ENCODE assay signal across 8 cellular contexts in the genomic region with DNA sequence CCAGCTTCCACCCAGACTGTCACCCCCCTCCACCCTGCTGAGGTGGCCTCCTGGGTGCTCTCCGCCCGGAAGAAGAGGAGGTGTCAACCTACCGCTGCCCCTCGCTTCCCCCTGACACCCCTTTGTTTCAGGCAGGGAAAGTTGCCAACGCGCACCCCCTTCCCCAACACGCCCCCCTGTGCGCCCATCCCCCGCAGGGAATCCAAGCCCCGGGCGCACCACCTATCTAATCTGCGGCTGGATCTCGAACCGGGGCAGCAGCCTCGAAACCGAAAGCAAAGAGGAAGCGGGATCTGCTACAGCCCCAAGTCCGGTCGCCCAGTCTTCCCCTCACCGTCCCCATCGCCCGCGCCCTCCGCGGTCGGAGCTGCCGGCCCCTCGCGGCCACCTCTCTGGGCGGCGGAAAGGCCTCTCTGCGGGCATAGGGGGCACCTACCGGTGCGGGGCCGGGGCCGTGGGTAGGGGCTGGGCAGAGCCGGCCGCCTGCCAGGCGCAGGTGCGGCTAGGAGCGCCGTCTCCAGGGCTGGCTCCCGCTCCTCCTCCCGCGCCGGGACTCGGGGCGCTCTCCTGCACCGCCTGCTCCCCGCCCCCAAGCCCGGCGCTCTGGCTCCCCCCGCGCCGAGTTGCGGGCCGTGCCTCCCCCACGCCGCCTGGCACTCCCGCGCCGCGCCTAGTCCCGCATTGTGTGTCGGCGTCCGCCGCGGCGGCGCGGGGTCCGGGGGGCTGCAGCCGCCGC. TPM values are rescaled to one million over a fixed set of nuclear protein-coding genes. Genes with fewer than 3 reads are reported as not detected.
A peak's percentile ranks its signal among the peaks of the same experiment; 100 is the strongest.
DNase-seq lines count a peak whose midpoint lies in the region; ATAC-seq and TF ChIP-seq lines count a peak whose summit lies in the region.

No MANE protein-coding gene starts in this region.

- BruUV-seq in OCI-LY7 (replicated peaks; lab: Mats Ljungman, UMichigan): no TSS peak

- peaks cover 8% of the 10 kb centered on the region for H3K4me1 Mint-ChIP-seq in activated naive CD4-positive, alpha-beta T cell treated with anti-CD3 and anti-CD28 coated beads, Interleukin-2, amount 50 U/mL, for 24 hours
- peaks cover 11% of the 10 kb centered on the region for H3K4me1 Mint-ChIP-seq in glutamatergic neuron (ENCODE audit: low read depth, unreplicated experiment)

- CTCF ChIA-PET in HEK293T (lab: Yijun Ruan, JAX): interaction anchor here (1.4 to 2.2 kb wide), 3 partner anchors 12 to 57 kb away, joined by 3 to 15 read pairs (median 4); no protein-coding TSS in a partner anchor
- CTCF ChIA-PET in OCI-LY7 (lab: Charles Lee; ENCODE audit: unreplicated experiment): no interaction called here

- POLR2A ChIA-PET in HEK293T (lab: Yijun Ruan, JAX): interaction anchor here (4.8 kb wide), 1 partner anchor 19 kb away, joined by 22 read pairs; the partner anchor contains the start of gene PLEKHH1
- POLR2A ChIA-PET in OCI-LY7 (lab: Charles Lee): interaction anchor here (1.8 to 2.8 kb wide), 2 partner anchors 10 to 22 kb away, joined by 5 to 15 read pairs; no protein-coding TSS in a partner anchor

- DNase-seq in G401 (ENCODE audit: low spot score): peak; percentile 70
- peak; percentile 42 for DNase-seq in HEK293T (ENCODE audit: extremely low spot score)
- peak; percentile 60 for DNase-seq in OCI-LY7 (ENCODE audit: low spot score)
- DNase-seq in glutamatergic neuron: peak; percentile 47
- DNase-seq in occipital lobe (lab: John Stamatoyannopoulos, UW): peak; percentile 56

- in situ Hi-C loops in G401 (cut with HindIII; ENCODE audit: low sequenced_read_pairs): no loop called here

- intact Hi-C loops in OCI-LY7 (cut with micrococcal nuclease; ENCODE audit: unreplicated experiment): loop anchor here (1.0 kb wide), 1 partner anchor 27 kb away; the partner anchor contains the start of gene TMEM229B

- H4K20me1 ChIP-seq in OCI-LY7 (ENCODE audit: insufficient read depth, low read length): no peaks in the 10 kb centered on the region

- peaks cover 37% of the 10 kb centered on the region for H3K4me1 ChIP-seq in OCI-LY7 (ENCODE audit: insufficient read depth, low read length, poor library complexity, severe bottlenecking)

- peak overlapping the region; percentile 74 for H3K4me3 ChIP-seq in OCI-LY7 (ENCODE audit: low read depth, low read length, poor library complexity, severe bottlenecking)

- peak overlapping the region; percentile 94 for H3K4me2 ChIP-seq in OCI-LY7 (ENCODE audit: low read length)

- peak overlapping the region; percentile 8 for H3K27ac Mint-ChIP-seq in activated naive CD4-positive, alpha-beta T cell treated with anti-CD3 and anti-CD28 coated beads, Interleukin-2, amount 50 U/mL, for 24 hours
- no peak overlapping the region for H3K27ac Mint-ChIP-seq in glutamatergic neuron (ENCODE audit: unreplicated experiment)

- TF ChIP-seq CTCF in OCI-LY7 (conservative IDR thresholded peaks at IDR 0.05; ENCODE audit: low read length) (no peak), glutamatergic neuron (IDR thresholded peaks at IDR 0.05; ENCODE audit: partially characterized antibody, unreplicated experiment) (no peak)

- no peaks in the 10 kb centered on the region for H3K27me3 Mint-ChIP-seq in activated naive CD4-positive, alpha-beta T cell treated with anti-CD3 and anti-CD28 coated beads, Interleukin-2, amount 50 U/mL, for 24 hours
- peaks cover 7% of the 10 kb centered on the region for H3K27me3 Mint-ChIP-seq in glutamatergic neuron (ENCODE audit: unreplicated experiment)

- H3K79me2 ChIP-seq in OCI-LY7 (ENCODE audit: insufficient read depth, low read depth, low read length): no peaks in the 10 kb centered on the region

- ATAC-seq in HG03457 (IDR thresholded peaks at IDR 0.05; ENCODE audit: unreplicated experiment): no peak
- ATAC-seq in GM21526 (IDR thresholded peaks at IDR 0.05; ENCODE audit: low FRiP score, unreplicated experiment): no peak

- no peaks in the 10 kb centered on the region for H3K36me3 Mint-ChIP-seq in activated naive CD4-positive, alpha-beta T cell treated with anti-CD3 and anti-CD28 coated beads, Interleukin-2, amount 50 U/mL, for 24 hours
- H3K36me3 Mint-ChIP-seq in glutamatergic neuron (ENCODE audit: unreplicated experiment): no peaks in the 10 kb centered on the region

- peak overlapping the region; percentile 98 for H2AFZ ChIP-seq in OCI-LY7 (ENCODE audit: low read length)

- H3K4me3 Mint-ChIP-seq in activated naive CD4-positive, alpha-beta T cell treated with anti-CD3 and anti-CD28 coated beads, Interleukin-2, amount 50 U/mL, for 24 hours: peak overlapping the region; percentile 86
- peak overlapping the region; percentile 81 for H3K4me3 Mint-ChIP-seq in glutamatergic neuron (ENCODE audit: unreplicated experiment)

- H3K9me2 ChIP-seq in OCI-LY7 (ENCODE audit: insufficient read depth, low read length): no peaks in the 10 kb centered on the region

- H3K9me3 ChIP-seq in OCI-LY7 (ENCODE audit: low read length): no peaks in the 10 kb centered on the region

- no peaks in the 10 kb centered on the region for H3K9me3 Mint-ChIP-seq in activated naive CD4-positive, alpha-beta T cell treated with anti-CD3 and anti-CD28 coated beads, Interleukin-2, amount 50 U/mL, for 24 hours
- peaks cover 8% of the 10 kb centered on the region for H3K9me3 Mint-ChIP-seq in glutamatergic neuron (ENCODE audit: unreplicated experiment)

- H3K36me3 ChIP-seq in OCI-LY7 (ENCODE audit: insufficient read depth, low read length): no peaks in the 10 kb centered on the region

- peak overlapping the region; percentile 6 for H3K27ac ChIP-seq in OCI-LY7 (ENCODE audit: low read depth, low read length, poor library complexity, severe bottlenecking)

TF ChIP-seq in HEK293T, 16 proteins besides CTCF, POLR2A, EP300 and RAD21:
- TF ChIP-seq HDGF (IDR thresholded peaks at IDR 0.05; ENCODE audit: borderline replicate concordance) (no peak), SUZ12 (IDR thresholded peaks at IDR 0.05) (no peak), FOXA1 (IDR thresholded peaks at IDR 0.05) (no peak), L3MBTL2 (conservative IDR thresholded peaks at IDR 0.05) (no peak), FOXK2 (IDR thresholded peaks at IDR 0.05) (no peak), SP1 (IDR thresholded peaks at IDR 0.05) (no peak), BHLHE40 (IDR thresholded peaks at IDR 0.05; ENCODE audit: borderline replicate concordance) (no peak)

RNA-seq across cellular contexts. Expression of gene PLEKHH1, which starts 18.3 kb away (rescaled TPM):
- 4.8 and 8.6 TPM in 2 replicates for total RNA-seq in G401 (2014; rRNA removed; shearing (Covaris generic))
- total RNA-seq in OCI-LY7 (2014; rRNA removed; shearing (Covaris generic)): not detected in 2 replicates
- total RNA-seq in OCI-LY7 (2022) (not detected in 2 replicates), glutamatergic neuron (ENCODE audit: unreplicated experiment) (32.4 TPM), occipital lobe (5.5 TPM)

RNA-seq across cellular contexts. Expression of gene TMEM229B, which starts 26.3 kb away (rescaled TPM):
- 0.18 and 0.41 TPM in 2 replicates for total RNA-seq in G401 (2014; rRNA removed; shearing (Covaris generic))
- total RNA-seq in OCI-LY7 (2014; rRNA removed; shearing (Covaris generic)): 3.9 and 4.8 TPM in 2 replicates
- total RNA-seq in OCI-LY7 (2022): 8.5 and 11.7 TPM in 2 replicates
- total RNA-seq in glutamatergic neuron (ENCODE audit: unreplicated experiment): 7.5 TPM
- 23.9 TPM for total RNA-seq in occipital lobe
